9 cellular contexts compared by ENCODE assay signal in the genomic region with DNA sequence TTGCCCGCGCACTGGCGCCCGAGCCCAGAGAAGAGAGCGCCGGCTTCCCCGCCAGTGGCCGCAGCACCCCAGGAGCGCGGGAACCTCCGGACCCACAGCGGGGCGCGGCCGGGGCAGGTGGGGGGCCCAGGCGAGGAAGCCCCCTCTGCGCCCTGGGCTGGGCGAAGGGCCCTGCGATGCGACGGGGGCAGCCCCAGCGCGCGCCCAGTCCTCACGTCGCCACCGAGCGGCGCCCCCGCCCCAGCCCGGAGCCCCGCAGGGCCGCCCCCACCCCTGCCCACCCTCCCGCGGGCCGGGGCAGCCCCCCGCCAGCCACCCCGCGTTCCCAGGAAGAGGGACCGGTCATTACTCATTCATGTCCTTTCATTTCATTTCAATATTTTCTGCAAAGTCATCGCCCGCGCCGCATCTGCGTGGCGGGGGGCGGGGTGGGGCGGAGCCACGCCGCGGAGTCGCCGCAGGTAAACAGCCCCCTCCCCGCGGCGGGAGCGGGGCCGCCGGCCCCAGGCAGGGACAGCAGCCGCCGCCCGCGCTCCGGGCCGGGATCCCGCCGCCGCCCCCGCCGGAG. TPM values are rescaled to one million over a fixed set of nuclear protein-coding genes. Genes with fewer than 3 reads are reported as not detected.
DNase-seq lines count a peak whose midpoint lies in the region; ATAC-seq, FAIRE-seq and TF ChIP-seq lines count a peak whose summit lies in the region.
"Had no signal": no experiment of that assay in that cellular context is flagged by ENCODE, and none has a peak within 500 bp of the region (broad histone marks: within the 10 kb centered on the region; RNA-seq: fewer than 3 reads in every experiment).

No MANE protein-coding gene starts in this region.

- H3K27ac ChIP-seq in SJCRH30 (no peak overlapping the region), breast epithelium (no peak overlapping the region)

- H3K36me3 ChIP-seq in SJCRH30 (no peaks in the 10 kb centered on the region), breast epithelium (no peaks in the 10 kb centered on the region)

- H3K4me1 Mint-ChIP-seq in nephron progenitor cell: peaks cover 5% of the 10 kb centered on the region

- intact Hi-C loops in breast epithelium (cut with DNase I; ENCODE audit: low total_unique reads): no loop called here

- H3K4me1 ChIP-seq in SJCRH30: no peaks in the 10 kb centered on the region
- no peaks in the 10 kb centered on the region for H3K4me1 ChIP-seq in breast epithelium

- TF ChIP-seq CTCF in breast epithelium (IDR thresholded peaks at IDR 0.05) (no peak), nephron progenitor cell (IDR thresholded peaks at IDR 0.05) (no peak), D721Med (IDR thresholded peaks at IDR 0.05; ENCODE audit: insufficient read depth, missing control alignments) (no peak)

- H3K36me3 Mint-ChIP-seq in nephron progenitor cell (ENCODE audit: low read depth): no peaks in the 10 kb centered on the region
- H3K36me3 Mint-ChIP-seq: CD4-positive, CD25-positive, alpha-beta regulatory T cell had no signal

- H3K4me3 Mint-ChIP-seq in nephron progenitor cell: peak overlapping the region; percentile 71

- H3K4me3 ChIP-seq in SJCRH30 (peak overlapping the region; percentile 34; the same call in 1 of the 2 replicates), breast epithelium (peak overlapping the region; percentile 38 to 88 (median 64))

- H3K27me3 Mint-ChIP-seq in nephron progenitor cell (ENCODE audit: low read depth, poor library complexity): peaks cover 69% of the 10 kb centered on the region

- peaks cover 54% of the 10 kb centered on the region for H3K27me3 ChIP-seq in SJCRH30
- H3K27me3 ChIP-seq in breast epithelium: no peaks in the 10 kb centered on the region

- H3K9me3 Mint-ChIP-seq in nephron progenitor cell: peaks cover 7% of the 10 kb centered on the region
- H3K9me3 Mint-ChIP-seq: CD4-positive, CD25-positive, alpha-beta regulatory T cell had no signal

- H3K27ac Mint-ChIP-seq in nephron progenitor cell: no peak overlapping the region
- H3K27ac Mint-ChIP-seq: CD4-positive, CD25-positive, alpha-beta regulatory T cell had no signal

- FAIRE-seq in frontal cortex (lab: Jason Lieb, UNC) (no peak), D721Med (lab: Jason Lieb, UNC) (no peak)

- TF ChIP-seq POLR2A in breast epithelium (IDR thresholded peaks at IDR 0.05): no peak

- peak; percentile 12 for DNase-seq in NCI-H1105 treated with DMSO at 0.1 percent for 48 hours (lab: John Stamatoyannopoulos, UW)
- no peak for DNase-seq in NCI-H1105 (lab: John Stamatoyannopoulos, UW)
- DNase-seq in SJCRH30: no peak
- DNase-seq in breast epithelium (ENCODE audit: low spot score in 2 of 2): no peak
- no peak for DNase-seq in nephron progenitor cell
- no peak for DNase-seq in frontal cortex (ENCODE audit: low spot score in 2 of 2)
- DNase-seq in D721Med (ENCODE audit: insufficient read length, low spot score): no peak

- no peak for ATAC-seq in HG02973 (IDR thresholded peaks at IDR 0.05; ENCODE audit: unreplicated experiment)

- no peaks in the 10 kb centered on the region for H3K9me3 ChIP-seq in SJCRH30 (replicated peaks)
- H3K9me3 ChIP-seq in breast epithelium: no peaks in the 10 kb centered on the region

RNA-seq across cellular contexts. Expression of a gene that starts 0.7 kb away (rescaled TPM):
- total RNA-seq in SJCRH30 (2014; rRNA removed; shearing (Covaris generic)): not detected in 2 replicates
- total RNA-seq in breast epithelium: 1 to 10 TPM in 2 of 3 donors, under 1 TPM in 1; 0.64 to 2.0 (median 1.8) TPM
- total RNA-seq in frontal cortex: 2.0 TPM
- total RNA-seq: CD4-positive, CD25-positive, alpha-beta regulatory T cell had no signal

RNA-seq across cellular contexts. Expression of a gene that starts 15.9 kb away (rescaled TPM):
- 38.7 and 39.1 TPM in 2 replicates for total RNA-seq in SJCRH30 (2014; rRNA removed; shearing (Covaris generic))
- 10 to 100 TPM; 17.3 to 35.7 (median 28.2) TPM for total RNA-seq in breast epithelium
- total RNA-seq in frontal cortex: 4.9 TPM

RNA-seq across cellular contexts. Expression of a gene that starts 31.0 kb away (rescaled TPM):
- total RNA-seq in SJCRH30 (2014; rRNA removed; shearing (Covaris generic)): 15.4 and 16.4 TPM in 2 replicates
- total RNA-seq in breast epithelium: 10 to 100 TPM; 24.3 to 32.3 (median 31.8) TPM
- total RNA-seq in frontal cortex: 6.1 TPM
